Comparison of ENCODE assay signal across 8 cellular contexts in genomic region chr14:24171422-24172260, GRCh38. TPM values are rescaled to one million over a fixed set of nuclear protein-coding genes. Genes with fewer than 3 reads are reported as not detected.
DNase-seq lines count a peak whose midpoint lies in the region; ATAC-seq and TF ChIP-seq lines count a peak whose summit lies in the region.

Gene REC8 (plus strand): TSS chr14:24172080. CDS start chr14:24172553, 473 bp downstream.

- H3K4me1 Mint-ChIP-seq in naive B cell: peaks cover 25 to 38% (median 27%) of the 10 kb centered on the region in 3 donors
- H3K4me1 Mint-ChIP-seq in stimulated activated memory B cell treated with anti-CD40 and anti-IgM and Interleukin-4, amounts not matched to agents 10 μg/mL and 1 μg/mL and 100 μg/mL, for 72 hours: peaks cover 14% of the 10 kb centered on the region

- H3K4me3 ChIP-seq in GM12864 (ENCODE audit: low read depth, low read length) (peak within 1 kb of the TSS; percentile 65), esophagus (ENCODE audit: low read depth in 1 of 2, low read length in 2 of 2) (peak within 1 kb of the TSS in 1 of 2 donors; percentile 35)

- H3K27me3 Mint-ChIP-seq in naive B cell: no peaks in the 10 kb centered on the region
- no peaks in the 10 kb centered on the region for H3K27me3 Mint-ChIP-seq in stimulated activated memory B cell treated with anti-CD40 and anti-IgM and Interleukin-4, amounts not matched to agents 10 μg/mL and 1 μg/mL and 100 μg/mL, for 72 hours

- H3K9me3 Mint-ChIP-seq in naive B cell: no peaks in the 10 kb centered on the region
- no peaks in the 10 kb centered on the region for H3K9me3 Mint-ChIP-seq in stimulated activated memory B cell treated with anti-CD40 and anti-IgM and Interleukin-4, amounts not matched to agents 10 μg/mL and 1 μg/mL and 100 μg/mL, for 72 hours

- H3K36me3 Mint-ChIP-seq in naive B cell: peaks cover 11 to 23% of the 10 kb centered on the region in 2 donors
- H3K36me3 Mint-ChIP-seq in stimulated activated memory B cell treated with anti-CD40 and anti-IgM and Interleukin-4, amounts not matched to agents 10 μg/mL and 1 μg/mL and 100 μg/mL, for 72 hours: peaks cover 42% of the 10 kb centered on the region

- peak; percentile 74 for ATAC-seq in HG02623 (IDR thresholded peaks at IDR 0.05; ENCODE audit: unreplicated experiment)
- peak; percentile 90 to 92 for ATAC-seq in naive B cell (ENCODE audit: low read depth in 2 of 2)
- peak; percentile 93 for ATAC-seq in stimulated activated memory B cell treated with anti-CD40 and anti-IgM and Interleukin-4, amounts not matched to agents 10 μg/mL and 1 μg/mL and 100 μg/mL, for 72 hours

- H3K4me1 ChIP-seq in esophagus (ENCODE audit: control insufficient read depth in 2 of 2, insufficient read depth in 2 of 2, low read length in 1 of 2): no peaks in the 10 kb centered on the region

- H3K36me3 ChIP-seq in esophagus (ENCODE audit: control insufficient read depth in 2 of 2, insufficient read depth in 2 of 2, low read length in 1 of 2): peaks cover 2 to 9% of the 10 kb centered on the region in 2 donors

- DNase-seq in GM12864 (ENCODE audit: low read depth) (peak; percentile 80), NCI-H2227 treated with DMSO at 0.1 percent for 48 hours (lab: John Stamatoyannopoulos, UW) (peak; percentile 98), activated T-cell treated with anti-CD3 and anti-CD28 coated beads for 48 hours (ENCODE audit: low read depth) (peak; percentile 72), naive B cell (peak; percentile 85), dedifferentiated amniotic fluid mesenchymal stem cell (ENCODE audit: extremely low spot score) (no peak)

- H3K9me3 ChIP-seq in esophagus (ENCODE audit: control insufficient read depth in 2 of 2, insufficient read depth in 1 of 2, low read depth in 1 of 2, low read length in 1 of 2): no peaks in the 10 kb centered on the region

- TF ChIP-seq CTCF in GM12864 (IDR thresholded peaks at IDR 0.05; ENCODE audit: low read depth, low read length, missing control alignments): no peak

- H3K27me3 ChIP-seq in esophagus (ENCODE audit: control insufficient read depth in 1 of 2, insufficient read depth in 2 of 2, low read length in 2 of 2): no peaks in the 10 kb centered on the region

- peak within 1 kb of the TSS; percentile 6 to 47 for H3K27ac ChIP-seq in esophagus (ENCODE audit: low read depth in 2 of 2, low read length in 1 of 2)

- H3K27ac Mint-ChIP-seq in naive B cell: peak within 1 kb of the TSS; percentile 38 to 95 (median 82)
- peak within 1 kb of the TSS; percentile 91 for H3K27ac Mint-ChIP-seq in stimulated activated memory B cell treated with anti-CD40 and anti-IgM and Interleukin-4, amounts not matched to agents 10 μg/mL and 1 μg/mL and 100 μg/mL, for 72 hours

- peak within 1 kb of the TSS; percentile 78 to 95 (median 93) for H3K4me3 Mint-ChIP-seq in naive B cell
- H3K4me3 Mint-ChIP-seq in stimulated activated memory B cell treated with anti-CD40 and anti-IgM and Interleukin-4, amounts not matched to agents 10 μg/mL and 1 μg/mL and 100 μg/mL, for 72 hours: peak within 1 kb of the TSS; percentile 90

- 20 to 22% methylated on average over 63 of the region's 63 CpGs for WGBS in esophagus, 2 donors

RNA-seq across cellular contexts. Expression of gene REC8, which starts in this region (rescaled TPM):
- 1 to 10 TPM; 3.9 to 10.0 TPM for polyA plus RNA-seq in esophagus
- 1 to 10 TPM; 3.6 to 9.6 (median 6.9) TPM for polyA plus RNA-seq in naive B cell (ENCODE audit: low read depth in 6 of 6)
